ENCODE assay signal across 29 cellular contexts in genomic region chr3:141764041-141764440, GRCh38. TPM values are rescaled to one million over a fixed set of nuclear protein-coding genes. Genes with fewer than 3 reads are reported as not detected.
"Had no signal": no experiment of that assay in that cellular context is flagged by ENCODE, and none has a peak within 500 bp of the region (broad histone marks: within the 10 kb centered on the region; RNA-seq: fewer than 3 reads in every experiment).

No MANE protein-coding gene starts in this region.

- ATAC-seq: effector memory CD8-positive, alpha-beta T cell; gastrocnemius medialis; heart right ventricle; left lung; left ventricle myocardium superior; lower lobe of right lung; mucosa of descending colon had no signal

- H3K27ac Mint-ChIP-seq: effector memory CD8-positive, alpha-beta T cell; endodermal cell; naive B cell had no signal

- H3K4me1 Mint-ChIP-seq: endodermal cell, naive B cell had no signal

- H3K4me1 ChIP-seq: esophagus squamous epithelium, gastrocnemius medialis, heart right ventricle, lower lobe of right lung had no signal

- H3K36me3 ChIP-seq: esophagus squamous epithelium, gastrocnemius medialis, heart right ventricle, left lung, lower lobe of right lung had no signal

- H3K27me3 ChIP-seq: esophagus squamous epithelium, gastrocnemius medialis, heart right ventricle, left lung had no signal

- H3K27ac ChIP-seq: coronary artery, epithelial cell of prostate, esophagus squamous epithelium, gastrocnemius medialis, heart right ventricle, left lung, lower lobe of right lung had no signal

- H3K9me3 ChIP-seq: esophagus squamous epithelium, gastrocnemius medialis, heart right ventricle, left lung, lower lobe of right lung, mucosa of descending colon had no signal

- H3K36me3 Mint-ChIP-seq: naive B cell had no signal

- H3K4me3 ChIP-seq: coronary artery, esophagus squamous epithelium, gastrocnemius medialis, heart right ventricle, left lung, lower lobe of right lung, mucosa of descending colon had no signal

- FAIRE-seq: colon, endometrium, islet of Langerhans, kidney had no signal

- DNase-seq: effector CD8-positive, alpha-beta T cell; effector memory CD8-positive, alpha-beta T cell; endodermal cell; esophagus squamous epithelium; foreskin fibroblast; foreskin melanocyte; gastrocnemius medialis; glutamatergic neuron; head of caudate nucleus; heart right ventricle; hippocampal formation; kidney; kidney glomerular epithelial cell; left lung; left ventricle myocardium superior; lower lobe of right lung; mesendoderm; midbrain; mucosa of descending colon; naive B cell had no signal

- H3K9me3 Mint-ChIP-seq: effector memory CD8-positive, alpha-beta T cell; endodermal cell; naive B cell had no signal

- H3K27me3 Mint-ChIP-seq: effector memory CD8-positive, alpha-beta T cell; naive B cell had no signal

- H3K4me3 Mint-ChIP-seq: effector memory CD8-positive, alpha-beta T cell; endodermal cell; naive B cell had no signal

RNA-seq across cellular contexts. Expression of gene GRK7, which starts 0.8 kb away (rescaled TPM):
- total RNA-seq: dermis microvascular lymphatic vessel endothelial cell, endodermal cell, esophagus mucosa, glomerular endothelial cell, kidney, left lung, left ventricle myocardium superior, lower lobe of right lung, lung microvascular endothelial cell, mucosa of descending colon had no signal
